In genomic region chr6:37653933-37654565, GRCh38 we compare ENCODE assay signal across 8 cellular contexts. TPM values are rescaled to one million over a fixed set of nuclear protein-coding genes. Genes with fewer than 3 reads are reported as not detected.
DNase-seq lines count a peak whose midpoint lies in the region; ATAC-seq lines count a peak whose summit lies in the region.

No MANE protein-coding gene starts in this region.

- no peak overlapping the region for H3K4me3 Mint-ChIP-seq in CD8-positive, alpha-beta memory T cell

- peaks cover 5% of the 10 kb centered on the region for H3K27me3 ChIP-seq in CD8-positive, alpha-beta memory T cell (ENCODE audit: insufficient read depth, low read length, poor library complexity, severe bottlenecking)

- H3K4me3 ChIP-seq in CD8-positive, alpha-beta memory T cell (ENCODE audit: low read length): no peak overlapping the region

- no peak for ATAC-seq in activated CD4-positive, CD25-positive, alpha-beta regulatory T cell treated with anti-CD3 and anti-CD28 coated beads, Interleukin-2, amount 50 U/mL, for 24 hours
- no peak for ATAC-seq in HG02623 (IDR thresholded peaks at IDR 0.05; ENCODE audit: unreplicated experiment)

- no peak overlapping the region for H3K27ac Mint-ChIP-seq in CD8-positive, alpha-beta memory T cell

- peaks cover 7 to 11% (median 7%) of the 10 kb centered on the region in 3 donors for H3K4me1 Mint-ChIP-seq in CD8-positive, alpha-beta memory T cell

- no peaks in the 10 kb centered on the region for H3K4me1 ChIP-seq in CD8-positive, alpha-beta memory T cell (ENCODE audit: insufficient read depth, low read length)

- H3K36me3 ChIP-seq in CD8-positive, alpha-beta memory T cell (ENCODE audit: insufficient read depth, low read length): no peaks in the 10 kb centered on the region

- no peak overlapping the region for H3K27ac ChIP-seq in CD8-positive, alpha-beta memory T cell (ENCODE audit: low read depth, low read length)

- peaks cover 4 to 23% (median 23%) of the 10 kb centered on the region in 3 donors for H3K36me3 Mint-ChIP-seq in CD8-positive, alpha-beta memory T cell

- H3K9me3 ChIP-seq in CD8-positive, alpha-beta memory T cell (ENCODE audit: low read length): no peaks in the 10 kb centered on the region

- peaks cover 5 to 11% of the 10 kb centered on the region in 2 donors for H3K27me3 Mint-ChIP-seq in CD8-positive, alpha-beta memory T cell

- peaks cover 0 to 5% (median 4%) of the 10 kb centered on the region in 5 donors for H3K9me3 Mint-ChIP-seq in CD8-positive, alpha-beta memory T cell

- POLR2A ChIA-PET in CD8-positive, alpha-beta memory T cell (lab: Charles Lee): no interaction called here

- DNase-seq in activated CD4-positive, CD25-positive, alpha-beta regulatory T cell treated with anti-CD3 and anti-CD28 coated beads, Interleukin-2, amount 50 U/mL, for 72 hours: peak; percentile 65
- peak; percentile 10 to 69 for DNase-seq in NCI-H526 (lab: John Stamatoyannopoulos, UW)
- peak; percentile 54 for DNase-seq in activated T-cell treated with anti-CD3 and anti-CD28 coated beads for 48 hours (ENCODE audit: low read depth)
- DNase-seq in iris pigment epithelial cell (ENCODE audit: low read depth): peak; percentile 43
- DNase-seq in stimulated activated CD8-positive, alpha-beta memory T cell treated with anti-CD3 and anti-CD28 coated beads, Interleukin-7, amount 100 ng/mL, for 48 hours (ENCODE audit: extremely low read depth in 1 of 2, low read depth in 1 of 2): peak; percentile 20 to 31
- DNase-seq in CD8-positive, alpha-beta memory T cell: no peak

- CTCF ChIA-PET in CD8-positive, alpha-beta memory T cell (lab: Charles Lee): interaction anchor here (0.9 to 1.2 kb wide), 2 partner anchors 8 to 35 kb away, joined by 3 read pairs; no protein-coding TSS in a partner anchor

RNA-seq across cellular contexts. Expression of gene MDGA1, which starts 43.6 kb away (rescaled TPM):
- total RNA-seq in CD8-positive, alpha-beta memory T cell: 1 to 10 TPM; 4.4 to 4.7 TPM
- polyA plus RNA-seq in CD8-positive, alpha-beta memory T cell: 2.5 TPM

Comparison
In these comparisons a context has a peak if more than half of its experiments do, and no peak if none do; other contexts are left out.
1. DNase-seq: peak in activated CD4-positive, CD25-positive, alpha-beta regulatory T cell treated with anti-CD3 and anti-CD28 coated beads, Interleukin-2, amount 50 U/mL, for 72 hours (single experiment), NCI-H526 (2 of 2), activated T-cell treated with anti-CD3 and anti-CD28 coated beads for 48 hours (single experiment), iris pigment epithelial cell (single experiment) and stimulated activated CD8-positive, alpha-beta memory T cell treated with anti-CD3 and anti-CD28 coated beads, Interleukin-7, amount 100 ng/mL, for 48 hours (2 of 2); none in CD8-positive, alpha-beta memory T cell (0 of 5).